Comparison of ENCODE assay signal across 1 cellular context in the genomic region with DNA sequence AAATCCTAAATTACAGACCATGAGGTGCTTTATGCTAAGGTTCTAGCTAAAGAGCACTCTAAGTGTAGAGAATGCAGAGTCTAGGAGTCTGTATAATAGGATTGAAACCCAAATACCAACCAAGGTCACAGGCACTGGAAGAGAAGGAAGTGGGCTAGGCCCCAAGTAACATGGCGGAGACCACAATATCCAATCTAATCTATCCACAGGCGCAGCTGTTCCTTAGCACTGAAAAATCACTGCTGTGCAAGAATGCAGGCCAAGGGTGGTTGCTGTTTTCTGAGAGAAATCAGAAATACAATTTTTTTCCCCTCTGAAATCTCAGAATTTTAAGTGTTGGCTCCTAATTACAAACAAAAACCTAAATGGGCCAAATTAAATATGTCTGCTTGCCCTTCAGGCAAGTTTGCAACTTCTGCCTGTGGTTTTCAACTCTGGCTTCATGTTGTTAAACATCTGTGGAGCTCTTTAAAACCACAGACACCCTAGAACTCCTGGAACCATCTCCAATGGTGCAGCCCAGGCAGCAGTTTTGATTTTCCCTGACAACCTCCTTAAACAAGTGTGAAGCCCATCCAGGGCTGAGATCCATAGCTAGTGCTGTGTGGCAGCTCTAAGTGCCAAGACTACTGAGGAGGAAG.
TF ChIP-seq lines count a peak whose summit lies in the region.

No MANE protein-coding gene starts in this region.

TF ChIP-seq in K562, 482 proteins besides CTCF, POLR2A, EP300 and RAD21:
- TF ChIP-seq, protein P1, sequence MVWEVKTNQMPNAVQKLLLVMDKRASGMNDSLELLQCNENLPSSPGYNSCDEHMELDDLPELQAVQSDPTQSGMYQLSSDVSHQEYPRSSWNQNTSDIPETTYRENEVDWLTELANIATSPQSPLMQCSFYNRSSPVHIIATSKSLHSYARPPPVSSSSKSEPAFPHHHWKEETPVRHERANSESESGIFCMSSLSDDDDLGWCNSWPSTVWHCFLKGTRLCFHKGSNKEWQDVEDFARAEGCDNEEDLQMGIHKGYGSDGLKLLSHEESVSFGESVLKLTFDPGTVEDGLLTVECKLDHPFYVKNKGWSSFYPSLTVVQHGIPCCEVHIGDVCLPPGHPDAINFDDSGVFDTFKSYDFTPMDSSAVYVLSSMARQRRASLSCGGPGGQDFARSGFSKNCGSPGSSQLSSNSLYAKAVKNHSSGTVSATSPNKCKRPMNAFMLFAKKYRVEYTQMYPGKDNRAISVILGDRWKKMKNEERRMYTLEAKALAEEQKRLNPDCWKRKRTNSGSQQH (CRISPR knock-in tag; IDR thresholded peaks at IDR 0.05) = no peak
- TF ChIP-seq SETDB1 (IDR thresholded peaks at IDR 0.05; ENCODE audit: low read length) (no peak), CBFA2T3 (IDR thresholded peaks at IDR 0.05) (peak; percentile 58), CBFA2T2 (conservative IDR thresholded peaks at IDR 0.05) (0 out of 2 replicates have a peak, but pooled peaks have one; percentile 19), SPI1 (IDR thresholded peaks at IDR 0.05; ENCODE audit: borderline replicate concordance, low read depth, low read length) (peak; percentile 15; the same call in 1 of the 2 replicates), KDM1A (IDR thresholded peaks at IDR 0.05) (peak; percentile 86 to 87; a peak in 3 of 4 replicates), ZNF76 (CRISPR knock-in tag; IDR thresholded peaks at IDR 0.05; ENCODE audit: borderline replicate concordance) (no peak), YY1 (IDR thresholded peaks at IDR 0.05; ENCODE audit: borderline replicate concordance in 1 of 3, control insufficient read depth in 1 of 3, extremely low read depth in 1 of 3, insufficient read depth in 3 of 3, insufficient read length in 1 of 3, insufficient replicate concordance in 2 of 3, low read depth in 1 of 3, low read length in 2 of 3) (peak in 1 of 3 experiments; percentile 41), TEAD1 (CRISPR knock-in tag; IDR thresholded peaks at IDR 0.05) (peak; percentile 54 to 88; a peak in 3 of 4 replicates), NCOA1 (IDR thresholded peaks at IDR 0.05; ENCODE audit: low read depth) (no peak), RCOR1 (IDR thresholded peaks at IDR 0.05; ENCODE audit: borderline replicate concordance in 1 of 2, low read depth in 2 of 2, low read length in 2 of 2) (peak; percentile 88), TCF3 (CRISPR knock-in tag; IDR thresholded peaks at IDR 0.05) (peak; percentile 52), CHD4 (IDR thresholded peaks at IDR 0.05; ENCODE audit: insufficient read depth, insufficient replicate concordance, low read depth, low read length, poor library complexity, severe bottlenecking) (no peak), ZNF253 (CRISPR knock-in tag; conservative IDR thresholded peaks at IDR 0.05) (no peak), HDAC1 (IDR thresholded peaks at IDR 0.05) (peak in 1 of 2 experiments; percentile 21; a peak in 1 of 4 replicates), BRF1 (IDR thresholded peaks at IDR 0.05; ENCODE audit: borderline replicate concordance, extremely low read depth, insufficient read length) (no peak), TEAD4 (IDR thresholded peaks at IDR 0.05; ENCODE audit: low read length) (peak; percentile 82), TEAD4 (CRISPR knock-in tag; IDR thresholded peaks at IDR 0.05; ENCODE audit: borderline replicate concordance) (no peak)
- TF ChIP-seq, protein P2, sequence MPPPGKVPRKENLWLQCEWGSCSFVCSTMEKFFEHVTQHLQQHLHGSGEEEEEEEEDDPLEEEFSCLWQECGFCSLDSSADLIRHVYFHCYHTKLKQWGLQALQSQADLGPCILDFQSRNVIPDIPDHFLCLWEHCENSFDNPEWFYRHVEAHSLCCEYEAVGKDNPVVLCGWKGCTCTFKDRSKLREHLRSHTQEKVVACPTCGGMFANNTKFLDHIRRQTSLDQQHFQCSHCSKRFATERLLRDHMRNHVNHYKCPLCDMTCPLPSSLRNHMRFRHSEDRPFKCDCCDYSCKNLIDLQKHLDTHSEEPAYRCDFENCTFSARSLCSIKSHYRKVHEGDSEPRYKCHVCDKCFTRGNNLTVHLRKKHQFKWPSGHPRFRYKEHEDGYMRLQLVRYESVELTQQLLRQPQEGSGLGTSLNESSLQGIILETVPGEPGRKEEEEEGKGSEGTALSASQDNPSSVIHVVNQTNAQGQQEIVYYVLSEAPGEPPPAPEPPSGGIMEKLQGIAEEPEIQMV (tag; conservative IDR thresholded peaks at IDR 0.05; ENCODE audit: low read depth) = no peak
- TF ChIP-seq, protein P3, sequence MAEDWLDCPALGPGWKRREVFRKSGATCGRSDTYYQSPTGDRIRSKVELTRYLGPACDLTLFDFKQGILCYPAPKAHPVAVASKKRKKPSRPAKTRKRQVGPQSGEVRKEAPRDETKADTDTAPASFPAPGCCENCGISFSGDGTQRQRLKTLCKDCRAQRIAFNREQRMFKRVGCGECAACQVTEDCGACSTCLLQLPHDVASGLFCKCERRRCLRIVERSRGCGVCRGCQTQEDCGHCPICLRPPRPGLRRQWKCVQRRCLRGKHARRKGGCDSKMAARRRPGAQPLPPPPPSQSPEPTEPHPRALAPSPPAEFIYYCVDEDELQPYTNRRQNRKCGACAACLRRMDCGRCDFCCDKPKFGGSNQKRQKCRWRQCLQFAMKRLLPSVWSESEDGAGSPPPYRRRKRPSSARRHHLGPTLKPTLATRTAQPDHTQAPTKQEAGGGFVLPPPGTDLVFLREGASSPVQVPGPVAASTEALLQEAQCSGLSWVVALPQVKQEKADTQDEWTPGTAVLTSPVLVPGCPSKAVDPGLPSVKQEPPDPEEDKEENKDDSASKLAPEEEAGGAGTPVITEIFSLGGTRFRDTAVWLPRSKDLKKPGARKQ (CRISPR knock-in tag; IDR thresholded peaks at IDR 0.05) = no peak
TF ChIP-seq in K562: peak in this region for 10.
